8 cellular contexts compared by ENCODE assay signal in genomic region chr17:7844292-7845154, GRCh38. TPM values are rescaled to one million over a fixed set of nuclear protein-coding genes. Genes with fewer than 3 reads are reported as not detected.
A peak's percentile ranks its signal among the peaks of the same experiment; 100 is the strongest.
DNase-seq lines count a peak whose midpoint lies in the region; ATAC-seq and TF ChIP-seq lines count a peak whose summit lies in the region.

No MANE protein-coding gene starts in this region.

- H3K4me3 ChIP-seq in Jurkat, Clone E6-1 (ENCODE audit: low read length) = peak overlapping the region; percentile 82
- peak overlapping the region; percentile 84 to 92 (median 87) for H3K4me3 ChIP-seq in fibroblast of lung (replicated peaks in 1 of 4; ENCODE audit: control extremely low read depth in 1 of 4, insufficient read depth in 1 of 4, low read depth in 3 of 4, low read length in 4 of 4)

- peaks cover 47% of the 10 kb centered on the region for H3K36me3 Mint-ChIP-seq in activated T-helper 2 cell treated with anti-CD3 and anti-CD28 coated beads, Interferon-gamma antibody, Interleukin-2, Interleukin-4, amounts not matched to agents 10 μg/mL and 5 μg/mL and 100 μg/mL, durations not matched to agents 14 hours and 24 hours and 36 hours (ENCODE audit: low read depth)
- peaks cover 0 to 7% of the 10 kb centered on the region in 2 donors for H3K36me3 Mint-ChIP-seq in naive B cell

- no peaks in the 10 kb centered on the region for H3K9me3 Mint-ChIP-seq in activated T-helper 2 cell treated with anti-CD3 and anti-CD28 coated beads, Interferon-gamma antibody, Interleukin-2, Interleukin-4, amounts not matched to agents 10 μg/mL and 5 μg/mL and 100 μg/mL, durations not matched to agents 14 hours and 24 hours and 36 hours
- H3K9me3 Mint-ChIP-seq in naive B cell = peaks cover 0 to 4% (median 0%) of the 10 kb centered on the region in 7 donors

- DNase-seq in DMS53 treated with DMSO at 0.1 percent for 48 hours (lab: John Stamatoyannopoulos, UW; ENCODE audit: unreplicated experiment) (peak; percentile 92), RPMI8226 (peak; percentile 89), fibroblast of lung (ENCODE audit: low read depth in 2 of 2) (peak; percentile 94), naive B cell (peak; percentile 91)
- DNase-seq in Jurkat, Clone E6-1 (ENCODE audit: low read depth, low spot score) = peak; percentile 63
- DNase-seq in activated T-helper 2 cell treated with anti-CD3 and anti-CD28 coated beads, Interferon-gamma antibody, Interleukin-2, Interleukin-4, amounts not matched to agents 10 μg/mL and 5 μg/mL and 100 μg/mL, durations not matched to agents 14 hours and 24 hours and 36 hours (ENCODE audit: low spot score) = peak; percentile 86
- peak; percentile 85 for DNase-seq in stimulated activated naive CD4-positive, alpha-beta T cell treated with Interleukin-2 at 50 U/mL for 16 hours (lab: John Stamatoyannopoulos, UW)

- H3K4me1 ChIP-seq in fibroblast of lung (ENCODE audit: control insufficient read depth, extremely low read depth, insufficient read depth, low read length) = peaks cover 18% of the 10 kb centered on the region

- H3K9me3 ChIP-seq in fibroblast of lung (ENCODE audit: control insufficient read depth, insufficient read depth, low read depth, low read length) = no peaks in the 10 kb centered on the region

- peak overlapping the region; percentile 90 for H3K4me3 Mint-ChIP-seq in activated T-helper 2 cell treated with anti-CD3 and anti-CD28 coated beads, Interferon-gamma antibody, Interleukin-2, Interleukin-4, amounts not matched to agents 10 μg/mL and 5 μg/mL and 100 μg/mL, durations not matched to agents 14 hours and 24 hours and 36 hours (ENCODE audit: low read depth)
- H3K4me3 Mint-ChIP-seq in naive B cell = peak overlapping the region; percentile 85 to 100 (median 98)

- no peak overlapping the region for H2AFZ ChIP-seq in fibroblast of lung (ENCODE audit: low read length)

- peak overlapping the region; percentile 98 for H3K9ac ChIP-seq in fibroblast of lung (ENCODE audit: insufficient read depth, low read length)

- no peak for TF ChIP-seq CTCF in fibroblast of lung (conservative IDR thresholded peaks at IDR 0.05 in 1 of 2, IDR thresholded peaks at IDR 0.05 in 1 of 2; ENCODE audit: low read depth in 1 of 2, low read length in 2 of 2)

- H3K79me2 ChIP-seq in fibroblast of lung (ENCODE audit: control insufficient read depth, insufficient read depth, low read length) = peaks cover 36% of the 10 kb centered on the region

- peak overlapping the region; percentile 100 for H3K27ac ChIP-seq in fibroblast of lung (ENCODE audit: insufficient read depth, low read length)

- peaks cover 30% of the 10 kb centered on the region for H3K36me3 ChIP-seq in fibroblast of lung (ENCODE audit: control insufficient read depth, insufficient read depth, low read length)

- H3K27ac Mint-ChIP-seq in activated T-helper 2 cell treated with anti-CD3 and anti-CD28 coated beads, Interferon-gamma antibody, Interleukin-2, Interleukin-4, amounts not matched to agents 10 μg/mL and 5 μg/mL and 100 μg/mL, durations not matched to agents 14 hours and 24 hours and 36 hours = peak overlapping the region; percentile 100
- H3K27ac Mint-ChIP-seq in naive B cell = peak overlapping the region; percentile 99 to 100 (median 100)

- ATAC-seq in GM21528 (IDR thresholded peaks at IDR 0.05; ENCODE audit: low FRiP score, unreplicated experiment) (peak; percentile 43), naive B cell (ENCODE audit: low read depth in 2 of 2) (peak; percentile 27 to 34)

- H3K27me3 ChIP-seq in fibroblast of lung (ENCODE audit: control insufficient read depth, insufficient read depth, low read length) = no peaks in the 10 kb centered on the region

- peak overlapping the region; percentile 99 for H3K4me2 ChIP-seq in fibroblast of lung (ENCODE audit: extremely low read depth, insufficient read depth, low read length)

- no peaks in the 10 kb centered on the region for H3K27me3 Mint-ChIP-seq in activated T-helper 2 cell treated with anti-CD3 and anti-CD28 coated beads, Interferon-gamma antibody, Interleukin-2, Interleukin-4, amounts not matched to agents 10 μg/mL and 5 μg/mL and 100 μg/mL, durations not matched to agents 14 hours and 24 hours and 36 hours (ENCODE audit: low read depth)
- H3K27me3 Mint-ChIP-seq in naive B cell = no peaks in the 10 kb centered on the region

- H3K4me1 Mint-ChIP-seq in activated T-helper 2 cell treated with anti-CD3 and anti-CD28 coated beads, Interferon-gamma antibody, Interleukin-2, Interleukin-4, amounts not matched to agents 10 μg/mL and 5 μg/mL and 100 μg/mL, durations not matched to agents 14 hours and 24 hours and 36 hours (ENCODE audit: low read depth) = peaks cover 23% of the 10 kb centered on the region
- peaks cover 51 to 62% (median 52%) of the 10 kb centered on the region in 3 donors for H3K4me1 Mint-ChIP-seq in naive B cell

- intact Hi-C loops in activated T-helper 2 cell treated with anti-CD3 and anti-CD28 coated beads, Interferon-gamma antibody, Interleukin-2, Interleukin-4, amounts not matched to agents 10 μg/mL and 5 μg/mL and 100 μg/mL, durations not matched to agents 14 hours and 24 hours and 36 hours (cut with micrococcal nuclease) = loop anchor here (1.0 to 5.0 kb wide), 5 partner anchors 9 to 278 kb away; partner anchors contain the start of genes CNTROB, HES7, TP53 and TRAPPC1

- H4K20me1 ChIP-seq in fibroblast of lung (ENCODE audit: control insufficient read depth, extremely low read depth, insufficient read depth, low read length) = no peaks in the 10 kb centered on the region

RNA-seq across cellular contexts. Expression of gene TMEM88, which starts 10.3 kb away (rescaled TPM):
- polyA plus RNA-seq in Jurkat, Clone E6-1 (2012; ENCODE audit: insufficient read depth, insufficient read length) = 1.8 TPM
- 4.1 and 6.1 TPM in 2 replicates for total RNA-seq in activated T-helper 2 cell treated with anti-CD3 and anti-CD28 coated beads, Interferon-gamma antibody, Interleukin-2, Interleukin-4, amounts not matched to agents 10 μg/mL and 5 μg/mL and 100 μg/mL, durations not matched to agents 14 hours and 24 hours and 36 hours
- 0.17 TPM in 1 of 2 replicates, not detected in the other for total RNA-seq in fibroblast of lung
- polyA plus RNA-seq in fibroblast of lung (0.07 TPM in 1 of 2 replicates, not detected in the other), naive B cell (ENCODE audit: low read depth in 6 of 6) (under 1 TPM in 1 of 6 donors, not detected in 5; 0.68 TPM)
- 0.21 and 0.41 TPM in 2 replicates for polyA plus RNA-seq in fibroblast of lung (2012)
- 0.51 TPM in 1 of 2 replicates, not detected in the other for polyA minus RNA-seq in fibroblast of lung (ENCODE audit: low replicate concordance)

RNA-seq across cellular contexts. Expression of gene KDM6B, which starts 10.5 kb away (rescaled TPM):
- polyA plus RNA-seq in Jurkat, Clone E6-1 (2012; ENCODE audit: insufficient read depth, insufficient read length) = 18.9 TPM
- total RNA-seq in activated T-helper 2 cell treated with anti-CD3 and anti-CD28 coated beads, Interferon-gamma antibody, Interleukin-2, Interleukin-4, amounts not matched to agents 10 μg/mL and 5 μg/mL and 100 μg/mL, durations not matched to agents 14 hours and 24 hours and 36 hours = 96.0 and 99.6 TPM in 2 replicates
- total RNA-seq in fibroblast of lung = 9.4 and 12.3 TPM in 2 replicates
- polyA plus RNA-seq in fibroblast of lung (0.68 and 1.1 TPM in 2 replicates), naive B cell (ENCODE audit: low read depth in 6 of 6) (1 to 10 TPM in 3 of 6 donors, under 1 TPM in 3; 0.04 to 1.9 (median 0.99) TPM)
- 3.8 and 4.6 TPM in 2 replicates for polyA plus RNA-seq in fibroblast of lung (2012)
- polyA minus RNA-seq in fibroblast of lung (ENCODE audit: low replicate concordance) = 7.9 and 9.3 TPM in 2 replicates

RNA-seq across cellular contexts. Expression of gene NAA38, which starts 12.8 kb away (rescaled TPM):
- polyA plus RNA-seq in Jurkat, Clone E6-1 (2012; ENCODE audit: insufficient read depth, insufficient read length) = 224 TPM
- 52.6 and 53.0 TPM in 2 replicates for total RNA-seq in activated T-helper 2 cell treated with anti-CD3 and anti-CD28 coated beads, Interferon-gamma antibody, Interleukin-2, Interleukin-4, amounts not matched to agents 10 μg/mL and 5 μg/mL and 100 μg/mL, durations not matched to agents 14 hours and 24 hours and 36 hours
- 41.6 and 78.9 TPM in 2 replicates for total RNA-seq in fibroblast of lung
- 31.0 and 40.7 TPM in 2 replicates for polyA plus RNA-seq in fibroblast of lung
- 109 and 133 TPM in 2 replicates for polyA plus RNA-seq in fibroblast of lung (2012)
- polyA minus RNA-seq in fibroblast of lung (ENCODE audit: low replicate concordance) = 35.1 and 44.9 TPM in 2 replicates
- 100 to 1,000 TPM; 121 to 158 (median 136) TPM for polyA plus RNA-seq in naive B cell (ENCODE audit: low read depth in 6 of 6)

RNA-seq across cellular contexts. Expression of gene CYB5D1, which starts 13.3 kb away (rescaled TPM):
- polyA plus RNA-seq in Jurkat, Clone E6-1 (2012; ENCODE audit: insufficient read depth, insufficient read length) = 15.5 TPM
- total RNA-seq in activated T-helper 2 cell treated with anti-CD3 and anti-CD28 coated beads, Interferon-gamma antibody, Interleukin-2, Interleukin-4, amounts not matched to agents 10 μg/mL and 5 μg/mL and 100 μg/mL, durations not matched to agents 14 hours and 24 hours and 36 hours = 8.8 and 10.5 TPM in 2 replicates
- 6.9 and 7.4 TPM in 2 replicates for total RNA-seq in fibroblast of lung
- polyA plus RNA-seq in fibroblast of lung (6.8 and 8.7 TPM in 2 replicates), naive B cell (ENCODE audit: low read depth in 6 of 6) (1 to 10 TPM; 3.4 to 5.2 (median 3.7) TPM)
- polyA plus RNA-seq in fibroblast of lung (2012) = 6.5 and 7.3 TPM in 2 replicates
- 11.5 and 14.4 TPM in 2 replicates for polyA minus RNA-seq in fibroblast of lung (ENCODE audit: low replicate concordance)

RNA-seq across cellular contexts. Expression of gene CHD3, which starts 44.1 kb away (rescaled TPM):
- 180 TPM for polyA plus RNA-seq in Jurkat, Clone E6-1 (2012; ENCODE audit: insufficient read depth, insufficient read length)
- total RNA-seq in activated T-helper 2 cell treated with anti-CD3 and anti-CD28 coated beads, Interferon-gamma antibody, Interleukin-2, Interleukin-4, amounts not matched to agents 10 μg/mL and 5 μg/mL and 100 μg/mL, durations not matched to agents 14 hours and 24 hours and 36 hours = 158 and 164 TPM in 2 replicates
- total RNA-seq in fibroblast of lung = 144 and 165 TPM in 2 replicates
- 23.6 and 23.8 TPM in 2 replicates for polyA plus RNA-seq in fibroblast of lung
- 59.8 and 78.0 TPM in 2 replicates for polyA plus RNA-seq in fibroblast of lung (2012)
- 96.6 and 206 TPM in 2 replicates for polyA minus RNA-seq in fibroblast of lung (ENCODE audit: low replicate concordance)
- 1 to 10 TPM in 5 of 6 donors, under 1 TPM in 1; 0.06 to 8.0 (median 3.4) TPM for polyA plus RNA-seq in naive B cell (ENCODE audit: low read depth in 6 of 6)

Comparison
In these comparisons a context has a peak if more than half of its experiments do, and no peak if none do; other contexts are left out.
1. Peak in every context shown above with its lines: DNase-seq, ATAC-seq, H3K4me3 ChIP-seq and H3K27ac ChIP-seq.